ENCODE assay signal across 21 cellular contexts in the genomic region with DNA sequence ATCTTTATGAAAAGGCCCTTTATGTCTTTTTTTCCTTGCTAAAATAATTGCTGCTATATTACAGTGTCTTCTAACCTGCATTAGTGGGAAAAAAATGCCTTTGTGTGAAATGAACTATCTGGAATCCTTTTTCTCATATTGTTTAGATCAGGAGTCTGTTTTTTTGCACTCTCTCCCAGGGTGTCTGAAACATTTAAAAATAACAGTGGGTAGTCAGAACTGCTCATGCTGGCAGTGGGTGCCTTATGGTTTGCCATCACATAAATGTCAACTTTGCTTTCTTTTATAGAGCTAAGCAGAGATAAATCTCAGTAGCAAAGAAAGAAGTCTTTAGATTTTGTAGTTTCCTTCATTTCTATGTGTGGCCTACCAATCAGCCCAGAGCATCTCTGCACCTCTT.
A peak's percentile ranks its signal among the peaks of the same experiment; 100 is the strongest.
DNase-seq lines count a peak whose midpoint lies in the region; TF ChIP-seq lines count a peak whose summit lies in the region.
"Had no signal": no experiment of that assay in that cellular context is flagged by ENCODE, and none has a peak within 500 bp of the region (broad histone marks: within the 10 kb centered on the region; RNA-seq: fewer than 3 reads in every experiment).

No MANE protein-coding gene starts in this region.

- peak overlapping the region; percentile 89 for H3K27ac Mint-ChIP-seq in osteocyte (ENCODE audit: unreplicated experiment)
- H3K27ac Mint-ChIP-seq: CD14-positive monocyte; CD8-positive, alpha-beta memory T cell; GM23338; H9 had no signal

- peak; percentile 61 for DNase-seq in EH (ENCODE audit: low read depth)
- DNase-seq in brain pericyte (ENCODE audit: low read depth, low spot score), result peak; percentile 43
- DNase-seq in inferior parietal cortex (ENCODE audit: extremely low spot score), result peak; percentile 40
- DNase-seq in osteocyte (ENCODE audit: extremely low spot score, unreplicated experiment), result no peak
- DNase-seq in effector CD8-positive, alpha-beta T cell (lab: John Stamatoyannopoulos, UW), result no peak
- no peak for DNase-seq in stimulated activated CD4-positive, alpha-beta T cell treated with anti-CD3 and anti-CD28 coated beads, Interleukin-2, amount 100 ng/mL, for 24 hours
- no peak for DNase-seq in GM10248 (ENCODE audit: extremely low spot score)
- DNase-seq in COLO668 (lab: John Stamatoyannopoulos, UW; ENCODE audit: unreplicated experiment), result no peak
- DNase-seq: BE2C; Calu3; CD8-positive, alpha-beta memory T cell; H9; KBM-7; MV-4-11; NCI-H1105; NCI-H1436 treated with DMSO at 0.1 percent for 48 hours; NCI-H187 treated with DMSO at 0.1 percent for 48 hours; NCI-H510A; SW 1271 had no signal

- no peak overlapping the region for H3K4me3 Mint-ChIP-seq in osteocyte (ENCODE audit: unreplicated experiment)
- H3K4me3 Mint-ChIP-seq: CD14-positive monocyte; CD8-positive, alpha-beta memory T cell; GM23338; H9 had no signal

- H3K4me1 Mint-ChIP-seq in osteocyte (ENCODE audit: unreplicated experiment), result peaks cover 76% of the 10 kb centered on the region
- H3K4me1 Mint-ChIP-seq: CD14-positive monocyte; CD8-positive, alpha-beta memory T cell had no signal

- TF ChIP-seq CTCF in osteocyte (IDR thresholded peaks at IDR 0.05), result no peak
- TF ChIP-seq CTCF in GM10248 (IDR thresholded peaks at IDR 0.05; ENCODE audit: control extremely low read depth, extremely low read depth, low read depth, missing control alignments), result no peak

- no peaks in the 10 kb centered on the region for H3K36me3 Mint-ChIP-seq in osteocyte (ENCODE audit: unreplicated experiment)
- H3K36me3 Mint-ChIP-seq: CD14-positive monocyte; CD8-positive, alpha-beta memory T cell had no signal

- H3K27me3 Mint-ChIP-seq in osteocyte (ENCODE audit: unreplicated experiment), result no peaks in the 10 kb centered on the region
- H3K27me3 Mint-ChIP-seq: CD8-positive, alpha-beta memory T cell had no signal

- CTCF ChIA-PET in GM10248 (lab: Yijun Ruan, JAX), result interaction anchor here (1.2 to 1.5 kb wide), 2 partner anchors 9 to 32 kb away, joined by 3 to 4 read pairs; no protein-coding TSS in a partner anchor

- POLR2A ChIA-PET in GM10248 (lab: Yijun Ruan, JAX), result no interaction called here

- peaks cover 4% of the 10 kb centered on the region for H3K9me3 Mint-ChIP-seq in osteocyte (ENCODE audit: unreplicated experiment)

Comparison
In these comparisons a context has a peak if more than half of its experiments do, and no peak if none do; other contexts are left out.
1. DNase-seq: peak in EH (single experiment), brain pericyte (single experiment) and inferior parietal cortex (single experiment); none in osteocyte (single experiment), effector CD8-positive, alpha-beta T cell (single experiment), stimulated activated CD4-positive, alpha-beta T cell treated with anti-CD3 and anti-CD28 coated beads, Interleukin-2, amount 100 ng/mL, for 24 hours (0 of 2), GM10248 (single experiment) and COLO668 (single experiment).